Comparison of ENCODE assay signal across 8 cellular contexts in genomic region chr16:22206013-22206846, GRCh38. TPM values are rescaled to one million over a fixed set of nuclear protein-coding genes. Genes with fewer than 3 reads are reported as not detected.
DNase-seq lines count a peak whose midpoint lies in the region; ATAC-seq and TF ChIP-seq lines count a peak whose summit lies in the region.

TSS of gene EEF2K (plus strand) at chr16:22206278. CDS start at chr16:22225730, 19,452 bp downstream.

- no peaks in the 10 kb centered on the region for H3K27me3 ChIP-seq in adrenal gland
- no peaks in the 10 kb centered on the region for H3K27me3 ChIP-seq in heart right ventricle

- intact Hi-C loops in adrenal gland (cut with DNase I): no loop called here
- intact Hi-C loops in heart right ventricle (cut with DNase I): loop anchor here in 5 of 10 donors (1.0 to 5.0 kb wide), 5 partner anchors 16 to 91 kb away; partner anchors contain the start of gene POLR3E (in 4 of the 5)

- WGBS in adrenal gland, 4 donors: 0 to 1% (median 1%) methylated on average over 16 to 73 of the region's 74 CpGs
- 0% methylated on average over 59 to 74 of the region's 74 CpGs for WGBS in heart right ventricle, 2 donors
- under 1% methylated on average over 74 of the region's 74 CpGs for WGBS in urinary bladder

- peak within 1 kb of the TSS; percentile 85 to 97 (median 93) for H3K4me3 Mint-ChIP-seq in T-cell
- H3K4me3 Mint-ChIP-seq in progenitor cell of endocrine pancreas (ENCODE audit: low read depth): peak within 1 kb of the TSS; percentile 82

- ATAC-seq in HG02678 (IDR thresholded peaks at IDR 0.05; ENCODE audit: unreplicated experiment) (peak; percentile 88), T-cell (replicated peaks in 1 of 4) (peak; percentile 90 to 97 (median 96)), heart right ventricle (peak; percentile 91 to 96 (median 94))

- H3K27me3 Mint-ChIP-seq in T-cell (no peaks in the 10 kb centered on the region), progenitor cell of endocrine pancreas (peaks cover 4% of the 10 kb centered on the region)

- H3K4me3 ChIP-seq in adrenal gland: peak within 1 kb of the TSS; percentile 37 to 80 (median 69)
- peak within 1 kb of the TSS; percentile 74 to 97 (median 88) for H3K4me3 ChIP-seq in heart right ventricle
- peak within 1 kb of the TSS; percentile 77 for H3K4me3 ChIP-seq in urinary bladder (ENCODE audit: low read depth, low read length)

- H3K4me1 ChIP-seq in adrenal gland (replicated peaks in 1 of 2) (peaks cover 8 to 32% of the 10 kb centered on the region in 2 donors), heart right ventricle (peaks cover 0 to 52% (median 29%) of the 10 kb centered on the region in 9 donors), urinary bladder (ENCODE audit: insufficient read depth) (no peaks in the 10 kb centered on the region)

- peak within 1 kb of the TSS; percentile 58 to 92 (median 91) for H3K27ac ChIP-seq in adrenal gland
- H3K27ac ChIP-seq in heart right ventricle: peak within 1 kb of the TSS; percentile 84 to 97 (median 92)
- H3K27ac ChIP-seq in urinary bladder (ENCODE audit: low read depth): peak within 1 kb of the TSS; percentile 81

- TF ChIP-seq CTCF in GM12874 (IDR thresholded peaks at IDR 0.05; ENCODE audit: insufficient read depth, low read depth, low read length): peak; percentile 90
- TF ChIP-seq CTCF in adrenal gland (IDR thresholded peaks at IDR 0.05): peak; percentile 47 to 94 (median 81)
- TF ChIP-seq CTCF in heart right ventricle (IDR thresholded peaks at IDR 0.05): peak; percentile 74 to 96 (median 91)
- peak; percentile 81 for TF ChIP-seq CTCF in progenitor cell of endocrine pancreas (IDR thresholded peaks at IDR 0.05; ENCODE audit: unreplicated experiment)

- H3K9me3 ChIP-seq in adrenal gland (replicated peaks in 1 of 3): no peaks in the 10 kb centered on the region
- peaks cover 0 to 5% (median 0%) of the 10 kb centered on the region in 11 donors for H3K9me3 ChIP-seq in heart right ventricle

- H3K27ac Mint-ChIP-seq in T-cell: peak within 1 kb of the TSS; percentile 66 to 81
- H3K27ac Mint-ChIP-seq in progenitor cell of endocrine pancreas: peak within 1 kb of the TSS; percentile 87

- POLR2A ChIA-PET in T-cell (lab: Charles Lee): interaction anchor here (0.6 to 1.3 kb wide), 4 partner anchors 12 to 116 kb away, joined by 3 to 7 read pairs (median 4); no protein-coding TSS in a partner anchor

- H3K36me3 ChIP-seq in adrenal gland (replicated peaks in 1 of 2) (no peaks in the 10 kb centered on the region), heart right ventricle (peaks cover 0 to 4% (median 0%) of the 10 kb centered on the region in 9 donors), urinary bladder (ENCODE audit: insufficient read depth) (no peaks in the 10 kb centered on the region)

- CTCF ChIA-PET in T-cell (lab: Charles Lee): interaction anchor here (0.6 to 1.3 kb wide), 5 partner anchors 8 to 215 kb away, joined by 3 to 9 read pairs (median 4); no protein-coding TSS in a partner anchor

- H3K36me3 Mint-ChIP-seq in T-cell: peaks cover 5% of the 10 kb centered on the region
- peaks cover 2% of the 10 kb centered on the region for H3K36me3 Mint-ChIP-seq in progenitor cell of endocrine pancreas (ENCODE audit: insufficient read depth)

- peak in 1 of 2 donors; percentile 77 for TF ChIP-seq POLR2A in adrenal gland (IDR thresholded peaks at IDR 0.05)

- H3K4me1 Mint-ChIP-seq in T-cell: peaks cover 29 to 39% (median 31%) of the 10 kb centered on the region in 3 donors
- H3K4me1 Mint-ChIP-seq in progenitor cell of endocrine pancreas (ENCODE audit: low read depth): peaks cover 8% of the 10 kb centered on the region

- DNase-seq in NCI-H128 (lab: John Stamatoyannopoulos, UW; ENCODE audit: unreplicated experiment) (peak; percentile 35), T-cell (peak; percentile 60 to 86 (median 76)), adrenal gland (peak; percentile 91 to 97 (median 96)), heart right ventricle (peak; percentile 90 to 93), progenitor cell of endocrine pancreas (ENCODE audit: low spot score, unreplicated experiment) (peak; percentile 85)

- H3K9me3 Mint-ChIP-seq in T-cell (no peaks in the 10 kb centered on the region), progenitor cell of endocrine pancreas (ENCODE audit: low read depth) (no peaks in the 10 kb centered on the region)

RNA-seq across cellular contexts. Expression of gene EEF2K, which starts in this region (rescaled TPM):
- total RNA-seq in T-cell (10 to 100 TPM; 15.5 to 21.5 (median 21.0) TPM), adrenal gland (10 to 100 TPM; 10.7 to 28.3 (median 18.5) TPM), heart right ventricle (10 to 100 TPM; 17.2 to 38.9 (median 23.2) TPM), progenitor cell of endocrine pancreas (15.4 TPM in 2 replicates), urinary bladder (37.2 TPM)
- polyA plus RNA-seq in adrenal gland (10 to 100 TPM in 1 of 3 donors, 1 to 10 TPM in 2; 4.9 to 15.0 (median 7.6) TPM), heart right ventricle (10 to 100 TPM in 1 of 2 donors, 1 to 10 TPM in 1; 5.1 to 10.3 TPM), urinary bladder (26.6 TPM)

Comparison
In these comparisons a context has a peak if more than half of its experiments do, and no peak if none do; other contexts are left out.
1. Peak in every context shown above with its lines: DNase-seq, ATAC-seq, H3K4me3 ChIP-seq and H3K27ac ChIP-seq.
2. DNase-seq: peak in every context shown above with its lines; median percentile 96 in adrenal gland; 92 in heart right ventricle; 85 in progenitor cell of endocrine pancreas; 76 in T-cell; 35 in NCI-H128.